ENCODE assay signal across 8 cellular contexts in genomic region chr11:34356576-34356917, GRCh38. TPM values are rescaled to one million over a fixed set of nuclear protein-coding genes. Genes with fewer than 3 reads are reported as not detected.
DNase-seq lines count a peak whose midpoint lies in the region; ATAC-seq and TF ChIP-seq lines count a peak whose summit lies in the region.

No MANE protein-coding gene starts in this region.

- DNase-seq in AG10803 (ENCODE audit: low read depth) (peak; percentile 62), HT1080 (ENCODE audit: low read depth) (peak; percentile 33), OCI-M2 (lab: John Stamatoyannopoulos, UW; ENCODE audit: unreplicated experiment) (no peak)
- DNase-seq in activated naive CD4-positive, alpha-beta T cell treated with anti-CD3 and anti-CD28 coated beads, Interleukin-2, amount 10 ng/mL, durations not matched to agents 7 days and 5 days: no peak
- peak; percentile 29 for DNase-seq in stimulated activated CD4-positive, alpha-beta T cell treated with anti-CD3 and anti-CD28 coated beads, Interleukin-15, amount 100 ng/mL, for 24 hours

- no peak overlapping the region for H3K27ac Mint-ChIP-seq in activated naive CD4-positive, alpha-beta T cell treated with anti-CD3 and anti-CD28 coated beads, Interleukin-2, amount 10 ng/mL, durations not matched to agents 7 days and 5 days

- H3K4me3 ChIP-seq in AG10803 (ENCODE audit: low read length): peak overlapping the region; percentile 80
- peak overlapping the region; percentile 44 for H3K4me3 ChIP-seq in iPS-11a (ENCODE audit: low read depth, low read length)

- CTCF ChIA-PET in activated naive CD4-positive, alpha-beta T cell treated with anti-CD3 and anti-CD28 coated beads, Interleukin-2, amount 10 ng/mL, durations not matched to agents 7 days and 5 days (lab: Charles Lee): interaction anchor here (1.1 to 3.6 kb wide), 6 partner anchors 10 to 192 kb away, joined by 3 to 73 read pairs (median 5); no protein-coding TSS in a partner anchor

- peaks cover 23% of the 10 kb centered on the region for H3K4me1 Mint-ChIP-seq in activated naive CD4-positive, alpha-beta T cell treated with anti-CD3 and anti-CD28 coated beads, Interleukin-2, amount 10 ng/mL, durations not matched to agents 7 days and 5 days

- no peak for ATAC-seq in HG03354 (IDR thresholded peaks at IDR 0.05; ENCODE audit: poor library complexity, severe bottlenecking, unreplicated experiment)
- no peak for ATAC-seq in HG02840 (IDR thresholded peaks at IDR 0.05; ENCODE audit: low FRiP score, unreplicated experiment)

- no peak for TF ChIP-seq CTCF in AG10803 (conservative IDR thresholded peaks at IDR 0.05; ENCODE audit: low read length)

- H3K27me3 Mint-ChIP-seq in activated naive CD4-positive, alpha-beta T cell treated with anti-CD3 and anti-CD28 coated beads, Interleukin-2, amount 10 ng/mL, durations not matched to agents 7 days and 5 days: peaks cover 50% of the 10 kb centered on the region

- H3K4me3 Mint-ChIP-seq in activated naive CD4-positive, alpha-beta T cell treated with anti-CD3 and anti-CD28 coated beads, Interleukin-2, amount 10 ng/mL, durations not matched to agents 7 days and 5 days: peak overlapping the region; percentile 53

- H3K36me3 Mint-ChIP-seq in activated naive CD4-positive, alpha-beta T cell treated with anti-CD3 and anti-CD28 coated beads, Interleukin-2, amount 10 ng/mL, durations not matched to agents 7 days and 5 days: no peaks in the 10 kb centered on the region

- no peaks in the 10 kb centered on the region for H3K9me3 Mint-ChIP-seq in activated naive CD4-positive, alpha-beta T cell treated with anti-CD3 and anti-CD28 coated beads, Interleukin-2, amount 10 ng/mL, durations not matched to agents 7 days and 5 days

RNA-seq across cellular contexts. Expression of gene ABTB2, which starts 1.3 kb away (rescaled TPM):
- total RNA-seq in HT1080 (2014; rRNA removed; shearing (Covaris generic)): 3.8 and 4.0 TPM in 2 replicates
- polyA plus RNA-seq in HT1080 (2015; cell fraction: cytosol; rRNA removed): 6.6 and 7.6 TPM in 2 replicates
- 11.4 TPM in 2 replicates for polyA plus RNA-seq in HT1080 (2015; cell fraction: nucleus; rRNA removed)

Comparison
In these comparisons a context has a peak if more than half of its experiments do, and no peak if none do; other contexts are left out.
1. DNase-seq: peak in AG10803 (single experiment), HT1080 (single experiment) and stimulated activated CD4-positive, alpha-beta T cell treated with anti-CD3 and anti-CD28 coated beads, Interleukin-15, amount 100 ng/mL, for 24 hours (single experiment); none in activated naive CD4-positive, alpha-beta T cell treated with anti-CD3 and anti-CD28 coated beads, Interleukin-2, amount 10 ng/mL, durations not matched to agents 7 days and 5 days (single experiment) and OCI-M2 (single experiment).